In genomic region chr17:32627233-32628008, GRCh38 we compare ENCODE assay signal across 10 cellular contexts.
A peak's percentile ranks its signal among the peaks of the same experiment; 100 is the strongest.
DNase-seq lines count a peak whose midpoint lies in the region; TF ChIP-seq lines count a peak whose summit lies in the region.
"Had no signal": no experiment of that assay in that cellular context is flagged by ENCODE, and none has a peak within 500 bp of the region (broad histone marks: within the 10 kb centered on the region; RNA-seq: fewer than 3 reads in every experiment).

No MANE protein-coding gene starts in this region.

- peak overlapping the region; percentile 60 for H2AFZ ChIP-seq in neuron (ENCODE audit: low read depth, low read length)

- no peaks in the 10 kb centered on the region for H3K27me3 Mint-ChIP-seq in endodermal cell (ENCODE audit: insufficient read depth)
- H3K27me3 Mint-ChIP-seq: activated T-helper 17 cell treated with anti-CD3 and anti-CD28 coated beads, Interleukin-2, amount 50 U/mL, for 72 hours had no signal

- H3K4me1 Mint-ChIP-seq in endodermal cell, result peaks cover 12% of the 10 kb centered on the region
- H3K4me1 Mint-ChIP-seq: activated T-helper 17 cell treated with anti-CD3 and anti-CD28 coated beads, Interleukin-2, amount 50 U/mL, for 72 hours had no signal

- H3K9me3 ChIP-seq in HEK293 (ENCODE audit: control insufficient read depth, insufficient read depth, low read depth, low read length) (no peaks in the 10 kb centered on the region), endodermal cell (ENCODE audit: control insufficient read depth, low read length) (no peaks in the 10 kb centered on the region), neuron (ENCODE audit: low read length) (no peaks in the 10 kb centered on the region), tibial nerve (no peaks in the 10 kb centered on the region), BE2C (no peaks in the 10 kb centered on the region)
- H3K9me3 ChIP-seq: gastrocnemius medialis had no signal

- H3K27ac Mint-ChIP-seq in endodermal cell, result no peak overlapping the region
- H3K27ac Mint-ChIP-seq: activated T-helper 17 cell treated with anti-CD3 and anti-CD28 coated beads, Interleukin-2, amount 50 U/mL, for 72 hours had no signal

- TF ChIP-seq POLR2A in tibial nerve (IDR thresholded peaks at IDR 0.05), result no peak

- H3K9me3 Mint-ChIP-seq in endodermal cell, result no peaks in the 10 kb centered on the region
- H3K9me3 Mint-ChIP-seq: activated T-helper 17 cell treated with anti-CD3 and anti-CD28 coated beads, Interleukin-2, amount 50 U/mL, for 72 hours had no signal

- H3K4me1 ChIP-seq in HEK293 (ENCODE audit: control insufficient read depth, insufficient read depth, low read length) (peaks cover 12% of the 10 kb centered on the region), endodermal cell (ENCODE audit: control insufficient read depth, insufficient read depth, low read length) (no peaks in the 10 kb centered on the region), neuron (ENCODE audit: insufficient read depth, low read length) (peaks cover 20% of the 10 kb centered on the region), tibial nerve (no peaks in the 10 kb centered on the region), BE2C (no peaks in the 10 kb centered on the region)
- H3K4me1 ChIP-seq: gastrocnemius medialis had no signal

- 49 to 68% methylated on average over 8 to 15 of the region's 15 CpGs for WGBS in endodermal cell (ENCODE audit: insufficient coverage in 1 of 2, insufficient read length in 1 of 2), 2 experiments
- 61 to 63% methylated on average over 15 of the region's 15 CpGs for WGBS in tibial nerve, 2 donors

- H3K9ac ChIP-seq in endodermal cell (ENCODE audit: extremely low read depth, low read length, poor library complexity, severe bottlenecking), result no peak overlapping the region

- CTCF ChIA-PET in HEK293 (lab: Yijun Ruan, JAX), result interaction anchor here (0.5 to 2.1 kb wide), 3 partner anchors 32 to 184 kb away, joined by 5 to 7 read pairs (median 5); no protein-coding TSS in a partner anchor

- H3K36me3 Mint-ChIP-seq in endodermal cell (ENCODE audit: low read depth), result peaks cover 11% of the 10 kb centered on the region

- no peak for TF ChIP-seq CTCF in HEK293 (tag by site-specific recombination; IDR thresholded peaks at IDR 0.05)
- no peak for TF ChIP-seq CTCF in endodermal cell (conservative IDR thresholded peaks at IDR 0.05)
- TF ChIP-seq CTCF in GM10266 (IDR thresholded peaks at IDR 0.05; ENCODE audit: control insufficient read depth, insufficient read depth, low read depth, missing control alignments), result no peak
- no peak for TF ChIP-seq CTCF in tibial nerve (IDR thresholded peaks at IDR 0.05)
- TF ChIP-seq CTCF in BE2C (IDR thresholded peaks at IDR 0.05; ENCODE audit: low read depth, low read length), result no peak

- H3K27me3 ChIP-seq in endodermal cell (ENCODE audit: control insufficient read depth, insufficient read depth, low read length, poor library complexity, severe bottlenecking) (no peaks in the 10 kb centered on the region), neuron (ENCODE audit: insufficient read depth, low read length) (no peaks in the 10 kb centered on the region), tibial nerve (no peaks in the 10 kb centered on the region), BE2C (peaks cover 2% of the 10 kb centered on the region)

- no peak overlapping the region for H3K27ac ChIP-seq in HEK293 (ENCODE audit: extremely low read depth, low read depth, low read length)
- H3K27ac ChIP-seq in endodermal cell (ENCODE audit: low read depth, low read length), result peak overlapping the region; percentile 87
- no peak overlapping the region for H3K27ac ChIP-seq in tibial nerve
- H3K27ac ChIP-seq: gastrocnemius medialis had no signal

- H3K4me3 Mint-ChIP-seq in endodermal cell, result no peak overlapping the region
- H3K4me3 Mint-ChIP-seq: activated T-helper 17 cell treated with anti-CD3 and anti-CD28 coated beads, Interleukin-2, amount 50 U/mL, for 72 hours had no signal

- POLR2A ChIA-PET in HEK293 (lab: Yijun Ruan, JAX), result no interaction called here

- H3K4me3 ChIP-seq in HEK293 (ENCODE audit: low read depth, low read length) (no peak overlapping the region), endodermal cell (ENCODE audit: low read length) (no peak overlapping the region), neuron (ENCODE audit: low read length) (peak overlapping the region; percentile 24), tibial nerve (no peak overlapping the region), BE2C (ENCODE audit: low read depth, low read length) (no peak overlapping the region)
- H3K4me3 ChIP-seq: gastrocnemius medialis had no signal

- peak; percentile 90 for DNase-seq in NCI-H345 (lab: John Stamatoyannopoulos, UW)
- peak; percentile 87 for DNase-seq in endodermal cell
- no peak for DNase-seq in GM10266 (ENCODE audit: extremely low spot score)
- DNase-seq in tibial nerve (ENCODE audit: low spot score in 2 of 2), result no peak
- DNase-seq in DMS53 (lab: John Stamatoyannopoulos, UW), result no peak
- DNase-seq in BE2C, result no peak
- DNase-seq: gastrocnemius medialis had no signal

- TF ChIP-seq EP300 in tibial nerve (IDR thresholded peaks at IDR 0.05), result no peak

- H3K36me3 ChIP-seq in HEK293 (ENCODE audit: control insufficient read depth in 2 of 2, insufficient read depth in 1 of 2, low read length in 2 of 2) (no peaks in the 10 kb centered on the region), endodermal cell (ENCODE audit: control insufficient read depth, insufficient read depth, low read length) (peaks cover 3% of the 10 kb centered on the region), neuron (ENCODE audit: insufficient read depth, low read length) (no peaks in the 10 kb centered on the region), tibial nerve (no peaks in the 10 kb centered on the region), BE2C (no peaks in the 10 kb centered on the region)
- H3K36me3 ChIP-seq: gastrocnemius medialis had no signal

TF ChIP-seq in HEK293, 187 proteins besides CTCF, POLR2A, EP300 and RAD21:
- TF ChIP-seq SP7 (tag by site-specific recombination; IDR thresholded peaks at IDR 0.05) (peak; percentile 53; the same call in 1 of the 2 replicates), AEBP2 (tag by site-specific recombination; IDR thresholded peaks at IDR 0.05; ENCODE audit: borderline replicate concordance) (no peak)

Comparison
In these comparisons a context has a peak if more than half of its experiments do, and no peak if none do; other contexts are left out.
1. DNase-seq: peak in NCI-H345 (single experiment) and endodermal cell (single experiment); none in GM10266 (single experiment), tibial nerve (0 of 2), DMS53 (single experiment) and BE2C (single experiment).